Comparison of ENCODE assay signal across 1 cellular context in genomic region chr1:45299981-45300668, GRCh38.
A peak's percentile ranks its signal among the peaks of the same experiment; 100 is the strongest.
TF ChIP-seq lines count a peak whose summit lies in the region.

No MANE protein-coding gene starts in this region.

TF ChIP-seq in GM12878, 131 proteins besides CTCF, POLR2A, EP300 and RAD21:
- TF ChIP-seq USF1 (IDR thresholded peaks at IDR 0.05; ENCODE audit: borderline replicate concordance, extremely low read length, insufficient read depth, low read depth, low read length) (no peak), MTA2 (IDR thresholded peaks at IDR 0.05; ENCODE audit: low read depth) (no peak), IKZF2 (IDR thresholded peaks at IDR 0.05) (0 out of 4 replicates have a peak, but pooled peaks have one; percentile 18 to 24), STAT1 (conservative IDR thresholded peaks at IDR 0.05) (0 out of 2 replicates have a peak, but pooled peaks have one; percentile 32), RCOR1 (conservative IDR thresholded peaks at IDR 0.05; ENCODE audit: low read depth, low read length) (no peak), YY1 (IDR thresholded peaks at IDR 0.05; ENCODE audit: low read depth, low read length) (0 out of 2 replicates have a peak, but pooled peaks have one; percentile 18), ZBTB40 (IDR thresholded peaks at IDR 0.05; ENCODE audit: borderline replicate concordance) (no peak), POU2F2 (IDR thresholded peaks at IDR 0.05; ENCODE audit: borderline replicate concordance, low read depth, low read length) (no peak; the same call in 2 of the 3 replicates), GATAD2B (conservative IDR thresholded peaks at IDR 0.05; ENCODE audit: low read depth) (no peak), SMC3 (IDR thresholded peaks at IDR 0.05; ENCODE audit: borderline replicate concordance, low read length) (peak; percentile 81), SIX5 (IDR thresholded peaks at IDR 0.05; ENCODE audit: low read depth, low read length, severe bottlenecking) (no peak), CEBPZ (IDR thresholded peaks at IDR 0.05; ENCODE audit: low read depth, low read length) (no peak), MEF2B (IDR thresholded peaks at IDR 0.05; ENCODE audit: partially characterized antibody, poor library complexity, severe bottlenecking) (no peak), SKIL (IDR thresholded peaks at IDR 0.05; ENCODE audit: low read depth, poor library complexity, severe bottlenecking) (no peak), FOXK2 (IDR thresholded peaks at IDR 0.05) (no peak), SMAD1 (IDR thresholded peaks at IDR 0.05; ENCODE audit: low read depth, partially characterized antibody) (no peak), MAX (IDR thresholded peaks at IDR 0.05; ENCODE audit: low read depth, low read length) (no peak), RB1 (IDR thresholded peaks at IDR 0.05; ENCODE audit: borderline replicate concordance) (0 out of 2 replicates have a peak, but pooled peaks have one; percentile 56), NR2C2 (IDR thresholded peaks at IDR 0.05; ENCODE audit: borderline replicate concordance, control insufficient read depth, insufficient read length, low read depth) (no peak), IKZF1 (conservative IDR thresholded peaks at IDR 0.05) (peak; percentile 47), ZBED1 (IDR thresholded peaks at IDR 0.05; ENCODE audit: borderline replicate concordance) (no peak)
